Comparison of ENCODE assay signal across 1 cellular context in genomic region chr3:128095222-128095703, GRCh38.
TF ChIP-seq lines count a peak whose summit lies in the region.

No MANE protein-coding gene starts in this region.

TF ChIP-seq in HepG2, 621 proteins besides CTCF, POLR2A, EP300 and RAD21 (continued from another document and continues in another):
- TF ChIP-seq SPEN (CRISPR knock-in tag; IDR thresholded peaks at IDR 0.05; ENCODE audit: low read depth), result peak; percentile 26; the same call in 1 of the 2 replicates
- no peak for TF ChIP-seq SOX13 (IDR thresholded peaks at IDR 0.05)
- no peak for TF ChIP-seq SOX13 (CRISPR knock-in tag; conservative IDR thresholded peaks at IDR 0.05 in 1 of 2, IDR thresholded peaks at IDR 0.05 in 1 of 2)
- TF ChIP-seq ZBTB40 (IDR thresholded peaks at IDR 0.05), result no peak
- TF ChIP-seq ZBTB40 (CRISPR knock-in tag; IDR thresholded peaks at IDR 0.05), result no peak
- TF ChIP-seq, protein P1, sequence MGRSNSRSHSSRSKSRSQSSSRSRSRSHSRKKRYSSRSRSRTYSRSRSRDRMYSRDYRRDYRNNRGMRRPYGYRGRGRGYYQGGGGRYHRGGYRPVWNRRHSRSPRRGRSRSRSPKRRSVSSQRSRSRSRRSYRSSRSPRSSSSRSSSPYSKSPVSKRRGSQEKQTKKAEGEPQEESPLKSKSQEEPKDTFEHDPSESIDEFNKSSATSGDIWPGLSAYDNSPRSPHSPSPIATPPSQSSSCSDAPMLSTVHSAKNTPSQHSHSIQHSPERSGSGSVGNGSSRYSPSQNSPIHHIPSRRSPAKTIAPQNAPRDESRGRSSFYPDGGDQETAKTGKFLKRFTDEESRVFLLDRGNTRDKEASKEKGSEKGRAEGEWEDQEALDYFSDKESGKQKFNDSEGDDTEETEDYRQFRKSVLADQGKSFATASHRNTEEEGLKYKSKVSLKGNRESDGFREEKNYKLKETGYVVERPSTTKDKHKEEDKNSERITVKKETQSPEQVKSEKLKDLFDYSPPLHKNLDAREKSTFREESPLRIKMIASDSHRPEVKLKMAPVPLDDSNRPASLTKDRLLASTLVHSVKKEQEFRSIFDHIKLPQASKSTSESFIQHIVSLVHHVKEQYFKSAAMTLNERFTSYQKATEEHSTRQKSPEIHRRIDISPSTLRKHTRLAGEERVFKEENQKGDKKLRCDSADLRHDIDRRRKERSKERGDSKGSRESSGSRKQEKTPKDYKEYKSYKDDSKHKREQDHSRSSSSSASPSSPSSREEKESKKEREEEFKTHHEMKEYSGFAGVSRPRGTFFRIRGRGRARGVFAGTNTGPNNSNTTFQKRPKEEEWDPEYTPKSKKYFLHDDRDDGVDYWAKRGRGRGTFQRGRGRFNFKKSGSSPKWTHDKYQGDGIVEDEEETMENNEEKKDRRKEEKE (IDR thresholded peaks at IDR 0.05), result no peak
- TF ChIP-seq POLR2AphosphoS2 (IDR thresholded peaks at IDR 0.05; ENCODE audit: low read depth, low read length), result no peak
- no peak for TF ChIP-seq FOXO4 (CRISPR knock-in tag; conservative IDR thresholded peaks at IDR 0.05)
- no peak for TF ChIP-seq ZNF180 (CRISPR knock-in tag; IDR thresholded peaks at IDR 0.05; ENCODE audit: borderline replicate concordance, low read depth)
- no peak for TF ChIP-seq MED1 (CRISPR knock-in tag; IDR thresholded peaks at IDR 0.05)
- TF ChIP-seq, protein P2, sequence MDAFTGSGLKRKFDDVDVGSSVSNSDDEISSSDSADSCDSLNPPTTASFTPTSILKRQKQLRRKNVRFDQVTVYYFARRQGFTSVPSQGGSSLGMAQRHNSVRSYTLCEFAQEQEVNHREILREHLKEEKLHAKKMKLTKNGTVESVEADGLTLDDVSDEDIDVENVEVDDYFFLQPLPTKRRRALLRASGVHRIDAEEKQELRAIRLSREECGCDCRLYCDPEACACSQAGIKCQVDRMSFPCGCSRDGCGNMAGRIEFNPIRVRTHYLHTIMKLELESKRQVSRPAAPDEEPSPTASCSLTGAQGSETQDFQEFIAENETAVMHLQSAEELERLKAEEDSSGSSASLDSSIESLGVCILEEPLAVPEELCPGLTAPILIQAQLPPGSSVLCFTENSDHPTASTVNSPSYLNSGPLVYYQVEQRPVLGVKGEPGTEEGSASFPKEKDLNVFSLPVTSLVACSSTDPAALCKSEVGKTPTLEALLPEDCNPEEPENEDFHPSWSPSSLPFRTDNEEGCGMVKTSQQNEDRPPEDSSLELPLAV (CRISPR knock-in tag; conservative IDR thresholded peaks at IDR 0.05; ENCODE audit: low read depth), result no peak
- TF ChIP-seq ZNF225 (CRISPR knock-in tag; IDR thresholded peaks at IDR 0.05), result no peak
- TF ChIP-seq YEATS4 (CRISPR knock-in tag; IDR thresholded peaks at IDR 0.05; ENCODE audit: borderline replicate concordance), result no peak
- no peak for TF ChIP-seq ZNF841 (CRISPR knock-in tag; IDR thresholded peaks at IDR 0.05; ENCODE audit: borderline replicate concordance)
- TF ChIP-seq ZNF24 (IDR thresholded peaks at IDR 0.05), result no peak
- TF ChIP-seq BORCS8-MEF2B (CRISPR knock-in tag; IDR thresholded peaks at IDR 0.05), result no peak
- TF ChIP-seq BCL3 (CRISPR knock-in tag; IDR thresholded peaks at IDR 0.05), result no peak
- TF ChIP-seq MZF1 (CRISPR knock-in tag; IDR thresholded peaks at IDR 0.05; ENCODE audit: borderline replicate concordance), result no peak
- TF ChIP-seq ERF (CRISPR knock-in tag; IDR thresholded peaks at IDR 0.05), result 0 out of 2 replicates have a peak, but pooled peaks have one; percentile 38
- no peak for TF ChIP-seq SNRNP70 (IDR thresholded peaks at IDR 0.05; ENCODE audit: low read depth, low read length)
- TF ChIP-seq, protein P3, sequence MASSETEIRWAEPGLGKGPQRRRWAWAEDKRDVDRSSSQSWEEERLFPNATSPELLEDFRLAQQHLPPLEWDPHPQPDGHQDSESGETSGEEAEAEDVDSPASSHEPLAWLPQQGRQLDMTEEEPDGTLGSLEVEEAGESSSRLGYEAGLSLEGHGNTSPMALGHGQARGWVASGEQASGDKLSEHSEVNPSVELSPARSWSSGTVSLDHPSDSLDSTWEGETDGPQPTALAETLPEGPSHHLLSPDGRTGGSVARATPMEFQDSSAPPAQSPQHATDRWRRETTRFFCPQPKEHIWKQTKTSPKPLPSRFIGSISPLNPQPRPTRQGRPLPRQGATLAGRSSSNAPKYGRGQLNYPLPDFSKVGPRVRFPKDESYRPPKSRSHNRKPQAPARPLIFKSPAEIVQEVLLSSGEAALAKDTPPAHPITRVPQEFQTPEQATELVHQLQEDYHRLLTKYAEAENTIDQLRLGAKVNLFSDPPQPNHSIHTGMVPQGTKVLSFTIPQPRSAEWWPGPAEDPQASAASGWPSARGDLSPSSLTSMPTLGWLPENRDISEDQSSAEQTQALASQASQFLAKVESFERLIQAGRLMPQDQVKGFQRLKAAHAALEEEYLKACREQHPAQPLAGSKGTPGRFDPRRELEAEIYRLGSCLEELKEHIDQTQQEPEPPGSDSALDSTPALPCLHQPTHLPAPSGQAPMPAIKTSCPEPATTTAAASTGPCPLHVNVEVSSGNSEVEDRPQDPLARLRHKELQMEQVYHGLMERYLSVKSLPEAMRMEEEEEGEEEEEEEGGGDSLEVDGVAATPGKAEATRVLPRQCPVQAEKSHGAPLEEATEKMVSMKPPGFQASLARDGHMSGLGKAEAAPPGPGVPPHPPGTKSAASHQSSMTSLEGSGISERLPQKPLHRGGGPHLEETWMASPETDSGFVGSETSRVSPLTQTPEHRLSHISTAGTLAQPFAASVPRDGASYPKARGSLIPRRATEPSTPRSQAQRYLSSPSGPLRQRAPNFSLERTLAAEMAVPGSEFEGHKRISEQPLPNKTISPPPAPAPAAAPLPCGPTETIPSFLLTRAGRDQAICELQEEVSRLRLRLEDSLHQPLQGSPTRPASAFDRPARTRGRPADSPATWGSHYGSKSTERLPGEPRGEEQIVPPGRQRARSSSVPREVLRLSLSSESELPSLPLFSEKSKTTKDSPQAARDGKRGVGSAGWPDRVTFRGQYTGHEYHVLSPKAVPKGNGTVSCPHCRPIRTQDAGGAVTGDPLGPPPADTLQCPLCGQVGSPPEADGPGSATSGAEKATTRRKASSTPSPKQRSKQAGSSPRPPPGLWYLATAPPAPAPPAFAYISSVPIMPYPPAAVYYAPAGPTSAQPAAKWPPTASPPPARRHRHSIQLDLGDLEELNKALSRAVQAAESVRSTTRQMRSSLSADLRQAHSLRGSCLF (CRISPR knock-in tag; IDR thresholded peaks at IDR 0.05; ENCODE audit: borderline replicate concordance), result no peak
- no peak for TF ChIP-seq SOX6 (IDR thresholded peaks at IDR 0.05)
- no peak for TF ChIP-seq SOX6 (CRISPR knock-in tag; IDR thresholded peaks at IDR 0.05)
- peak; percentile 83 for TF ChIP-seq XRCC5 (optimal IDR thresholded peaks at IDR 0.05; ENCODE audit: low read length)
- no peak for TF ChIP-seq SP4 (CRISPR knock-in tag; IDR thresholded peaks at IDR 0.05)
- TF ChIP-seq RBFOX2 (IDR thresholded peaks at IDR 0.05; ENCODE audit: low read depth, low read length), result no peak
- no peak for TF ChIP-seq GATA4 (IDR thresholded peaks at IDR 0.05; ENCODE audit: borderline replicate concordance, low read depth)
- no peak for TF ChIP-seq NR0B2 (CRISPR knock-in tag; IDR thresholded peaks at IDR 0.05)
- no peak for TF ChIP-seq ZNF501 (CRISPR knock-in tag; IDR thresholded peaks at IDR 0.05)
- TF ChIP-seq ZBTB8A (CRISPR knock-in tag; IDR thresholded peaks at IDR 0.05; ENCODE audit: borderline replicate concordance, low read depth), result no peak
- peak; percentile 38; the same call in 1 of the 2 replicates for TF ChIP-seq ZGPAT (CRISPR knock-in tag; IDR thresholded peaks at IDR 0.05)
- TF ChIP-seq ZNF550 (CRISPR knock-in tag; IDR thresholded peaks at IDR 0.05; ENCODE audit: borderline replicate concordance), result no peak
